8 cellular contexts compared by ENCODE assay signal in genomic region chr12:6767592-6768384, GRCh38. TPM values are rescaled to one million over a fixed set of nuclear protein-coding genes. Genes with fewer than 3 reads are reported as not detected.
DNase-seq lines count a peak whose midpoint lies in the region; ATAC-seq and TF ChIP-seq lines count a peak whose summit lies in the region.

No MANE protein-coding gene starts in this region.

- peak overlapping the region; percentile 67 to 96 (median 88) for H3K4me3 Mint-ChIP-seq in naive thymus-derived CD4-positive, alpha-beta T cell

- peak overlapping the region in 5 of 9 donors; percentile 5 to 88 (median 56) for H3K27ac Mint-ChIP-seq in naive thymus-derived CD4-positive, alpha-beta T cell

- no peak for DNase-seq in DND-41
- peak; percentile 37 for DNase-seq in NCI-H82 treated with DMSO at 0.1 percent for 48 hours (lab: John Stamatoyannopoulos, UW; ENCODE audit: unreplicated experiment)
- DNase-seq in naive thymus-derived CD4-positive, alpha-beta T cell, result no peak
- DNase-seq in OCI-M1 (lab: John Stamatoyannopoulos, UW), result no peak
- DNase-seq in SHP77 (lab: John Stamatoyannopoulos, UW), result no peak

- peak overlapping the region; percentile 61; the same call in 1 of the 2 replicates for H3K9ac ChIP-seq in DND-41 (ENCODE audit: low read depth, low read length)

- WGBS in ectodermal cell, 2 experiments, result 2% methylated on average over 28 to 29 of the region's 31 CpGs

- H4K20me1 ChIP-seq in DND-41 (ENCODE audit: insufficient read depth, low read length), result peaks cover 11% of the 10 kb centered on the region

- intact Hi-C loops in naive thymus-derived CD4-positive, alpha-beta T cell (cut with micrococcal nuclease), result loop anchor here (1.0 to 10.0 kb wide), 3 partner anchors 12 to 187 kb away; partner anchors contain the start of gene PTPN6 (in 1 of the 2)

- peaks cover 30% of the 10 kb centered on the region for H3K4me1 ChIP-seq in DND-41 (ENCODE audit: insufficient read depth, low read length)
- H3K4me1 ChIP-seq in ectodermal cell (ENCODE audit: control insufficient read depth, insufficient read depth, low read length), result peaks cover 43% of the 10 kb centered on the region
- peaks cover 7 to 35% of the 10 kb centered on the region in 2 donors for H3K4me1 ChIP-seq in naive thymus-derived CD4-positive, alpha-beta T cell (ENCODE audit: control insufficient read depth in 2 of 2, insufficient read depth in 2 of 2, low read length in 2 of 2)

- H2AFZ ChIP-seq in DND-41 (ENCODE audit: low read depth, low read length), result no peak overlapping the region

- peaks cover 31 to 66% (median 47%) of the 10 kb centered on the region in 7 donors for H3K4me1 Mint-ChIP-seq in naive thymus-derived CD4-positive, alpha-beta T cell

- H3K4me3 ChIP-seq in DND-41 (ENCODE audit: low read depth in 1 of 2, low read length in 2 of 2) (peak overlapping the region in 1 of 2 experiments; percentile 62; a peak in 2 of 4 replicates), ectodermal cell (ENCODE audit: insufficient read depth, low read depth, low read length) (peak overlapping the region; percentile 92)
- no peak overlapping the region for H3K4me3 ChIP-seq in naive thymus-derived CD4-positive, alpha-beta T cell (ENCODE audit: low read length)

- POLR2A ChIA-PET in naive thymus-derived CD4-positive, alpha-beta T cell (lab: Charles Lee), result interaction anchor here (0.9 to 3.2 kb wide), 6 partner anchors 13 to 29 kb away, joined by 3 to 18 read pairs (median 12); partner anchors contain the start of genes CD4 and MLF2

- H3K9me3 Mint-ChIP-seq in naive thymus-derived CD4-positive, alpha-beta T cell, result no peaks in the 10 kb centered on the region

- H3K27me3 ChIP-seq in DND-41 (ENCODE audit: insufficient read depth, low read length, poor library complexity) (peaks cover 54% of the 10 kb centered on the region), ectodermal cell (ENCODE audit: control insufficient read depth, insufficient read depth, low read length, poor library complexity, severe bottlenecking) (peaks cover 3% of the 10 kb centered on the region)
- H3K27me3 ChIP-seq in naive thymus-derived CD4-positive, alpha-beta T cell (ENCODE audit: control insufficient read depth in 2 of 2, insufficient read depth in 2 of 2, low read length in 2 of 2), result no peaks in the 10 kb centered on the region

- no peaks in the 10 kb centered on the region for H3K79me2 ChIP-seq in DND-41 (ENCODE audit: insufficient read depth, low read length)

- no peak for TF ChIP-seq CTCF in DND-41 (IDR thresholded peaks at IDR 0.05; ENCODE audit: borderline replicate concordance, extremely low read depth, low read length, poor library complexity, severe bottlenecking)

- H3K36me3 ChIP-seq in DND-41 (ENCODE audit: insufficient read depth, low read length) (no peaks in the 10 kb centered on the region), ectodermal cell (ENCODE audit: control insufficient read depth, insufficient read depth, low read length) (peaks cover 23% of the 10 kb centered on the region)
- no peaks in the 10 kb centered on the region for H3K36me3 ChIP-seq in naive thymus-derived CD4-positive, alpha-beta T cell (ENCODE audit: control insufficient read depth in 2 of 3, insufficient read depth in 3 of 3, low read length in 3 of 3)

- ATAC-seq in DND-41 (ENCODE audit: insufficient read depth, low read depth), result no peak
- no peak for ATAC-seq in naive thymus-derived CD4-positive, alpha-beta T cell
- ATAC-seq in GM18867 (IDR thresholded peaks at IDR 0.05; ENCODE audit: unreplicated experiment), result no peak
- no peak for ATAC-seq in GM21447 (IDR thresholded peaks at IDR 0.05; ENCODE audit: unreplicated experiment)

- CTCF ChIA-PET in naive thymus-derived CD4-positive, alpha-beta T cell (lab: Charles Lee), result interaction anchor here (0.6 to 3.6 kb wide), 7 partner anchors 7 to 67 kb away, joined by 4 to 24 read pairs (median 6); partner anchors contain the start of gene CD4

- H3K9me3 ChIP-seq in DND-41 (ENCODE audit: insufficient read depth, low read length, severe bottlenecking) (no peaks in the 10 kb centered on the region), ectodermal cell (ENCODE audit: control insufficient read depth, low read length) (no peaks in the 10 kb centered on the region)
- H3K9me3 ChIP-seq in naive thymus-derived CD4-positive, alpha-beta T cell (ENCODE audit: control insufficient read depth in 2 of 3, low read length in 3 of 3), result no peaks in the 10 kb centered on the region

- H3K27ac ChIP-seq in DND-41 (ENCODE audit: low read length), result no peak overlapping the region
- peak overlapping the region; percentile 27 for H3K27ac ChIP-seq in ectodermal cell (ENCODE audit: insufficient read depth, low read depth, low read length, poor library complexity, severe bottlenecking)
- H3K27ac ChIP-seq in naive thymus-derived CD4-positive, alpha-beta T cell (ENCODE audit: low read depth, low read length), result no peak overlapping the region

- H3K4me2 ChIP-seq in DND-41 (ENCODE audit: insufficient read depth, low read length), result peak overlapping the region; percentile 88

- H3K36me3 Mint-ChIP-seq in naive thymus-derived CD4-positive, alpha-beta T cell, result peaks cover 0 to 3% (median 0%) of the 10 kb centered on the region in 5 donors

- H3K27me3 Mint-ChIP-seq in naive thymus-derived CD4-positive, alpha-beta T cell, result peaks cover 5 to 54% (median 26%) of the 10 kb centered on the region in 5 donors

RNA-seq across cellular contexts. Expression of gene PTMS, which starts 1.6 kb away (rescaled TPM):
- 1,165 TPM for polyA plus RNA-seq in ectodermal cell (2013, experiment 1 of 4)
- polyA plus RNA-seq in ectodermal cell (2013, experiment 2 of 4), result 1,075 TPM
- 1,054 TPM for polyA plus RNA-seq in ectodermal cell (2013, experiment 3 of 4)
- polyA plus RNA-seq in ectodermal cell (2013, experiment 4 of 4), result 1,199 TPM
- total RNA-seq in naive thymus-derived CD4-positive, alpha-beta T cell, result 100 to 1,000 TPM in 1 of 5 experiments, 10 to 100 TPM in 1, 1 to 10 TPM in 3; 1.4 to 125 (median 3.5) TPM
- polyA plus RNA-seq in naive thymus-derived CD4-positive, alpha-beta T cell, result not detected

RNA-seq across cellular contexts. Expression of gene LAG3, which starts 4.5 kb away (rescaled TPM):
- polyA plus RNA-seq in ectodermal cell (2013, experiment 1 of 4), result 5.8 TPM
- 7.7 TPM for polyA plus RNA-seq in ectodermal cell (2013, experiment 2 of 4)
- 3.8 TPM for polyA plus RNA-seq in ectodermal cell (2013, experiment 3 of 4)
- 4.1 TPM for polyA plus RNA-seq in ectodermal cell (2013, experiment 4 of 4)
- total RNA-seq in naive thymus-derived CD4-positive, alpha-beta T cell, result 10 to 100 TPM in 1 of 5 experiments, 1 to 10 TPM in 2, under 1 TPM in 2; 0.64 to 46.5 (median 1.7) TPM
- polyA plus RNA-seq in naive thymus-derived CD4-positive, alpha-beta T cell, result under 1 TPM; 0.26 to 0.69 TPM

RNA-seq across cellular contexts. Expression of gene MLF2, which starts 14.8 kb away (rescaled TPM):
- 150 TPM for polyA plus RNA-seq in ectodermal cell (2013, experiment 1 of 4)
- 148 TPM for polyA plus RNA-seq in ectodermal cell (2013, experiment 2 of 4)
- 136 TPM for polyA plus RNA-seq in ectodermal cell (2013, experiment 3 of 4)
- polyA plus RNA-seq in ectodermal cell (2013, experiment 4 of 4), result 146 TPM
- total RNA-seq in naive thymus-derived CD4-positive, alpha-beta T cell, result 100 to 1,000 TPM in 3 of 5 experiments, 10 to 100 TPM in 2; 84.6 to 141 (median 117) TPM
- 100 to 1,000 TPM; 122 to 134 TPM for polyA plus RNA-seq in naive thymus-derived CD4-positive, alpha-beta T cell

RNA-seq across cellular contexts. Expression of gene CD4, which starts 21.5 kb away (rescaled TPM):
- polyA plus RNA-seq in ectodermal cell (2013, experiment 1 of 4), result 3.9 TPM
- 2.9 TPM for polyA plus RNA-seq in ectodermal cell (2013, experiment 2 of 4)
- polyA plus RNA-seq in ectodermal cell (2013, experiment 3 of 4), result 1.8 TPM
- 3.2 TPM for polyA plus RNA-seq in ectodermal cell (2013, experiment 4 of 4)
- total RNA-seq in naive thymus-derived CD4-positive, alpha-beta T cell, result 100 to 1,000 TPM; 164 to 267 (median 246) TPM
- 100 to 1,000 TPM; 364 to 576 TPM for polyA plus RNA-seq in naive thymus-derived CD4-positive, alpha-beta T cell

RNA-seq across cellular contexts. Expression of gene COPS7A, which starts 43.9 kb away (rescaled TPM):
- 29.4 TPM for polyA plus RNA-seq in ectodermal cell (2013, experiment 1 of 4)
- 25.8 TPM for polyA plus RNA-seq in ectodermal cell (2013, experiment 2 of 4)
- polyA plus RNA-seq in ectodermal cell (2013, experiment 3 of 4), result 26.1 TPM
- polyA plus RNA-seq in ectodermal cell (2013, experiment 4 of 4), result 34.7 TPM
- total RNA-seq in naive thymus-derived CD4-positive, alpha-beta T cell, result 10 to 100 TPM; 21.9 to 38.7 (median 30.1) TPM
- polyA plus RNA-seq in naive thymus-derived CD4-positive, alpha-beta T cell, result 10 to 100 TPM; 43.0 to 48.0 TPM
